1 cellular context compared by ENCODE assay signal in genomic region chr1:44036409-44037111, GRCh38.
TF ChIP-seq lines count a peak whose summit lies in the region.

No MANE protein-coding gene starts in this region.

TF ChIP-seq in GM12878, 131 proteins besides CTCF, POLR2A, EP300 and RAD21 (continued from another document):
- no peak for TF ChIP-seq E4F1 (IDR thresholded peaks at IDR 0.05; ENCODE audit: borderline replicate concordance, partially characterized antibody)
- no peak for TF ChIP-seq ZNF687 (IDR thresholded peaks at IDR 0.05)
- no peak for TF ChIP-seq SRF (IDR thresholded peaks at IDR 0.05; ENCODE audit: low read depth in 2 of 2, low read length in 2 of 2)
- TF ChIP-seq NR2F1 (conservative IDR thresholded peaks at IDR 0.05) = no peak
- no peak for TF ChIP-seq RAD51 (IDR thresholded peaks at IDR 0.05)
- TF ChIP-seq CEBPZ (IDR thresholded peaks at IDR 0.05; ENCODE audit: low read depth, low read length) = no peak
- 0 out of 2 replicates have a peak, but pooled peaks have one; percentile 16 for TF ChIP-seq TCF12 (IDR thresholded peaks at IDR 0.05; ENCODE audit: low read depth, low read length)
- TF ChIP-seq BMI1 (IDR thresholded peaks at IDR 0.05; ENCODE audit: borderline replicate concordance) = no peak
- no peak for TF ChIP-seq FOS (IDR thresholded peaks at IDR 0.05; ENCODE audit: borderline replicate concordance, extremely low read depth, insufficient read length)
- peak; percentile 96 for TF ChIP-seq SMC3 (IDR thresholded peaks at IDR 0.05; ENCODE audit: borderline replicate concordance, low read length)
- no peak for TF ChIP-seq ZNF24 (IDR thresholded peaks at IDR 0.05)
- no peak for TF ChIP-seq REST (IDR thresholded peaks at IDR 0.05; ENCODE audit: low read depth, low read length)
- no peak for TF ChIP-seq ZBTB11 (CRISPR knock-in tag; IDR thresholded peaks at IDR 0.05)
- TF ChIP-seq CREM (IDR thresholded peaks at IDR 0.05; ENCODE audit: low read depth) = no peak
- no peak for TF ChIP-seq NFIC (IDR thresholded peaks at IDR 0.05; ENCODE audit: low read depth, low read length)
- TF ChIP-seq PML (IDR thresholded peaks at IDR 0.05; ENCODE audit: low read length) = no peak
TF ChIP-seq in GM12878: peak in this region for 2.
